Comparison of ENCODE assay signal across 28 cellular contexts in genomic region chr14:104426771-104427125, GRCh38.
DNase-seq lines count a peak whose midpoint lies in the region; ATAC-seq and TF ChIP-seq lines count a peak whose summit lies in the region.
"Had no signal": no experiment of that assay in that cellular context is flagged by ENCODE, and none has a peak within 500 bp of the region (broad histone marks: within the 10 kb centered on the region; RNA-seq: fewer than 3 reads in every experiment).

No MANE protein-coding gene starts in this region.

- H3K27me3 Mint-ChIP-seq in activated naive CD8-positive, alpha-beta T cell treated with anti-CD3 and anti-CD28 coated beads, Interleukin-2, amount 50 U/mL, for 24 hours: no peaks in the 10 kb centered on the region
- H3K27me3 Mint-ChIP-seq: activated naive CD8-positive, alpha-beta T cell treated with anti-CD3 and anti-CD28 coated beads for 36 hours had no signal

- peak; percentile 42 for DNase-seq in activated CD8-positive, alpha-beta memory T cell treated with anti-CD3 and anti-CD28 coated beads for 24 hours
- no peak for DNase-seq in activated CD8-positive, alpha-beta memory T cell treated with anti-CD3 and anti-CD28 coated beads, Interleukin-2, amount 50 U/mL, for 48 hours
- DNase-seq in GM13976 (ENCODE audit: low spot score): peak; percentile 28
- peak; percentile 67 for DNase-seq in NCI-H82 (lab: John Stamatoyannopoulos, UW)
- DNase-seq in retinal pigment epithelial cell (ENCODE audit: low read depth): peak; percentile 1
- DNase-seq in NCI-H345 (lab: John Stamatoyannopoulos, UW): no peak
- DNase-seq in activated naive CD8-positive, alpha-beta T cell treated with anti-CD3 and anti-CD28 coated beads, Interleukin-2, amount 50 U/mL, for 24 hours: no peak
- DNase-seq: activated CD4-positive, alpha-beta memory T cell treated with anti-CD3 and anti-CD28 coated beads for 36 hours; activated naive CD8-positive, alpha-beta T cell treated with anti-CD3 and anti-CD28 coated beads for 36 hours; activated T-cell treated with anti-CD3 and anti-CD28 coated beads for 4 hours; cortex of kidney; EL; foreskin fibroblast; NCI-H1092 treated with DMSO at 0.1 percent for 48 hours; NCI-H2081; NCI-H526; stimulated activated CD4-positive, alpha-beta T cell treated with anti-CD3 and anti-CD28 coated beads, Interleukin-1b, Interleukin-23, amount 100 ng/mL, for 48 hours; stimulated activated CD8-positive, alpha-beta memory T cell treated with anti-CD3 and anti-CD28 coated beads, Interleukin-4, amount 100 ng/mL, for 48 hours; stimulated activated naive CD8-positive, alpha-beta T cell treated with anti-CD3 and anti-CD28 coated beads, Interleukin-15, amount 100 ng/mL, for 72 hours; T-helper 17 cell; tibial artery had no signal

- H3K27ac Mint-ChIP-seq in activated naive CD8-positive, alpha-beta T cell treated with anti-CD3 and anti-CD28 coated beads, Interleukin-2, amount 50 U/mL, for 24 hours: no peak overlapping the region
- H3K27ac Mint-ChIP-seq: activated CD4-positive, alpha-beta memory T cell treated with anti-CD3 and anti-CD28 coated beads for 36 hours; activated naive CD8-positive, alpha-beta T cell treated with anti-CD3 and anti-CD28 coated beads for 36 hours; stimulated activated naive CD8-positive, alpha-beta T cell treated with anti-CD3 and anti-CD28 coated beads, Interleukin-15, amount 100 ng/mL, for 72 hours; T-helper 17 cell had no signal

- no peak overlapping the region for H3K4me3 ChIP-seq in retinal pigment epithelial cell (ENCODE audit: low read length)
- H3K4me3 ChIP-seq: ascending aorta, lower lobe of right lung, skin epidermis, tibial artery had no signal

- no peaks in the 10 kb centered on the region for H3K4me1 Mint-ChIP-seq in activated naive CD8-positive, alpha-beta T cell treated with anti-CD3 and anti-CD28 coated beads, Interleukin-2, amount 50 U/mL, for 24 hours
- H3K4me1 Mint-ChIP-seq: stimulated activated naive CD8-positive, alpha-beta T cell treated with anti-CD3 and anti-CD28 coated beads, Interleukin-15, amount 100 ng/mL, for 72 hours had no signal

- no peak overlapping the region for H3K4me3 Mint-ChIP-seq in activated naive CD8-positive, alpha-beta T cell treated with anti-CD3 and anti-CD28 coated beads, Interleukin-2, amount 50 U/mL, for 24 hours
- H3K4me3 Mint-ChIP-seq: activated CD4-positive, alpha-beta memory T cell treated with anti-CD3 and anti-CD28 coated beads for 36 hours; activated naive CD8-positive, alpha-beta T cell treated with anti-CD3 and anti-CD28 coated beads for 36 hours; naive thymus-derived CD8-positive, alpha-beta T cell; stimulated activated naive CD8-positive, alpha-beta T cell treated with anti-CD3 and anti-CD28 coated beads, Interleukin-15, amount 100 ng/mL, for 72 hours; T-helper 17 cell had no signal

- H3K9me3 Mint-ChIP-seq in activated naive CD8-positive, alpha-beta T cell treated with anti-CD3 and anti-CD28 coated beads, Interleukin-2, amount 50 U/mL, for 24 hours: no peaks in the 10 kb centered on the region
- H3K9me3 Mint-ChIP-seq: activated CD4-positive, alpha-beta memory T cell treated with anti-CD3 and anti-CD28 coated beads for 36 hours; activated naive CD8-positive, alpha-beta T cell treated with anti-CD3 and anti-CD28 coated beads for 36 hours; naive thymus-derived CD8-positive, alpha-beta T cell; stimulated activated naive CD8-positive, alpha-beta T cell treated with anti-CD3 and anti-CD28 coated beads, Interleukin-15, amount 100 ng/mL, for 72 hours had no signal

- no peak for TF ChIP-seq CTCF in GM13976 (IDR thresholded peaks at IDR 0.05; ENCODE audit: borderline replicate concordance, control extremely low read depth, extremely low read depth, insufficient read depth, missing control alignments)
- TF ChIP-seq CTCF in retinal pigment epithelial cell (conservative IDR thresholded peaks at IDR 0.05; ENCODE audit: low read depth, low read length): no peak

- no peaks in the 10 kb centered on the region for H3K36me3 Mint-ChIP-seq in activated naive CD8-positive, alpha-beta T cell treated with anti-CD3 and anti-CD28 coated beads, Interleukin-2, amount 50 U/mL, for 24 hours (ENCODE audit: low read depth)
- H3K36me3 Mint-ChIP-seq: activated CD4-positive, alpha-beta memory T cell treated with anti-CD3 and anti-CD28 coated beads for 36 hours; activated naive CD8-positive, alpha-beta T cell treated with anti-CD3 and anti-CD28 coated beads for 36 hours; naive thymus-derived CD8-positive, alpha-beta T cell had no signal

- in situ Hi-C loops in GM13976 (cut with MboI; ENCODE audit: low sequenced_read_pairs, unreplicated experiment): no loop called here

- no peak for ATAC-seq in activated naive CD8-positive, alpha-beta T cell treated with anti-CD3 and anti-CD28 coated beads, Interleukin-2, amount 50 U/mL, for 24 hours
- ATAC-seq in HG02623 (IDR thresholded peaks at IDR 0.05; ENCODE audit: unreplicated experiment): no peak
- ATAC-seq: activated CD4-positive, CD25-positive, alpha-beta regulatory T cell treated with anti-CD3 and anti-CD28 coated beads, Interleukin-2, amount 50 U/mL, for 24 hours; esophagus mucosa; lower lobe of right lung; naive thymus-derived CD8-positive, alpha-beta T cell; stimulated activated naive CD8-positive, alpha-beta T cell treated with anti-CD3 and anti-CD28 coated beads, Interleukin-15, amount 100 ng/mL, for 72 hours; T-helper 17 cell had no signal

Comparison
In these comparisons a context has a peak if more than half of its experiments do, and no peak if none do; other contexts are left out.
1. DNase-seq: peak in activated CD8-positive, alpha-beta memory T cell treated with anti-CD3 and anti-CD28 coated beads for 24 hours (single experiment), GM13976 (single experiment), NCI-H82 (single experiment) and retinal pigment epithelial cell (single experiment); none in activated CD8-positive, alpha-beta memory T cell treated with anti-CD3 and anti-CD28 coated beads, Interleukin-2, amount 50 U/mL, for 48 hours (single experiment), NCI-H345 (single experiment) and activated naive CD8-positive, alpha-beta T cell treated with anti-CD3 and anti-CD28 coated beads, Interleukin-2, amount 50 U/mL, for 24 hours (single experiment).